1 cellular context compared by ENCODE assay signal in genomic region chr3:183287301-183287971, GRCh38.
TF ChIP-seq lines count a peak whose summit lies in the region.

No MANE protein-coding gene starts in this region.

TF ChIP-seq in K562, 482 proteins besides CTCF, POLR2A, EP300 and RAD21 (continued from another document):
- TF ChIP-seq ZBTB26 (CRISPR knock-in tag; IDR thresholded peaks at IDR 0.05) (no peak), NEUROD1 (IDR thresholded peaks at IDR 0.05; ENCODE audit: borderline replicate concordance, low read depth, low read length, partially characterized antibody) (no peak), ZNF347 (CRISPR knock-in tag; IDR thresholded peaks at IDR 0.05; ENCODE audit: low read depth) (no peak), ZBTB34 (CRISPR knock-in tag; IDR thresholded peaks at IDR 0.05) (no peak), RBM15 (IDR thresholded peaks at IDR 0.05; ENCODE audit: insufficient read depth, low read length) (no peak)
